8 cellular contexts compared by ENCODE assay signal in the genomic region with DNA sequence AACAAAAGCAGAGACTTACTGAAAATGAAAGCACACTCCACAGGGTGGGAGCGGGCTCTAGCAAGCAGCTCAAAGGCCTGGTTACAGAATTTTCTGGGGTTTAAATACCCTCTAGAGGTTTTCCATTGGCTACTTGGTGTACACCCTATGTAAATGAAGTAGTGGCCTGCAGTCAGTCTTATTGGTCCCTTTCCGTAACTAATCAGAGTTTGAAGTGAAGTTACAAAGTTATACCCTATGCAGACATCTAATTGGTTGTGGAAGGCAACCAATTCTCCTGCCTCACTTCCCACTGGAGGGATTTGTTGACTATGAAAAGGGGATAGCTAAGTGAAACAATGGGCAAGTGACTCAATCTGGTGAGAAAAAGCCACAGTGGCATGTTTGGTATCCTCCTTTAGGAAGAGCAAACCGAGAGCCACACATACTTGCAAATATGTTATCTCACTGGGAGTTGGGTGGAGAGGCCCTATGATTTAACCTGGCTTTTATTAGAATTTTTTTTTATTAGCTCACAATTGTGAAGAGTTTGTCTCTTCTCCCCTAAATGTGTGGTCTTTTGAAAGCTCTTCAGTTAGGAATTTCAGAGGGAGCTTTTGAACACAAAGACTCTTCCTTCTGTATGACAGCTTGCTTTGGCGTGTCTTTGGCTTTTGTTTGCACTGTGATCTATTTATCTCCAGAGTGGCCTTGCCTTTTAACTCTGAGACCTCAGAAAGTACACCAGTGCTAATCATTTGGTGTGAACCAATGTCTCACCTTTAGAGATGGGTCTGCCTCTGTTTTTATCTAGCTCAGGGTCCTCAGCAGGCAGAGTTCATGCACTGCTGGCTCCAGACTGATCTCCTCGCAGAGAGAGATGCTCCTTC.
DNase-seq lines count a peak whose midpoint lies in the region; ATAC-seq, FAIRE-seq and TF ChIP-seq lines count a peak whose summit lies in the region.

No MANE protein-coding gene starts in this region.

- in situ Hi-C loops in gastrocnemius medialis (cut with MboI; ENCODE audit: low sequenced_read_pairs in 4 of 4) = no loop called here

- ATAC-seq in RWPE2 (ENCODE audit: low read depth) (peak; percentile 84), gastrocnemius medialis (no peak), HG03378 (IDR thresholded peaks at IDR 0.05; ENCODE audit: unreplicated experiment) (no peak), GM21717 (IDR thresholded peaks at IDR 0.05; ENCODE audit: unreplicated experiment) (no peak)

- H3K4me3 ChIP-seq in RWPE2 (ENCODE audit: severe bottlenecking) = no peak overlapping the region
- H3K4me3 ChIP-seq in gastrocnemius medialis = peak overlapping the region in 2 of 4 donors; percentile 20 to 21
- no peak overlapping the region for H3K4me3 ChIP-seq in kidney (ENCODE audit: low read length in 2 of 2)

- H3K9me3 ChIP-seq in RWPE2 (ENCODE audit: severe bottlenecking) (no peaks in the 10 kb centered on the region), gastrocnemius medialis (no peaks in the 10 kb centered on the region), kidney (ENCODE audit: control insufficient read depth in 1 of 2, low read length in 2 of 2) (no peaks in the 10 kb centered on the region)

- H3K27me3 Mint-ChIP-seq in immature natural killer cell (ENCODE audit: low read depth in 3 of 3) = no peaks in the 10 kb centered on the region

- intact Hi-C loops in gastrocnemius medialis (cut with DNase I; ENCODE audit: low total_unique reads) = no loop called here
- intact Hi-C loops in kidney (cut with DNase I) = no loop called here

- peaks cover 84% of the 10 kb centered on the region for H3K4me1 ChIP-seq in RWPE2 (ENCODE audit: insufficient read depth, poor library complexity, severe bottlenecking)
- H3K4me1 ChIP-seq in gastrocnemius medialis = peaks cover 67 to 89% of the 10 kb centered on the region in 2 donors
- peaks cover 5 to 14% of the 10 kb centered on the region in 2 donors for H3K4me1 ChIP-seq in kidney (ENCODE audit: control insufficient read depth in 1 of 2, insufficient read depth in 1 of 2, low read depth in 1 of 2, low read length in 2 of 2)

- H3K36me3 ChIP-seq in RWPE2 (ENCODE audit: low read depth) (no peaks in the 10 kb centered on the region), gastrocnemius medialis (no peaks in the 10 kb centered on the region), kidney (ENCODE audit: control insufficient read depth in 1 of 2, insufficient read depth in 2 of 2, low read length in 2 of 2) (no peaks in the 10 kb centered on the region)

- H3K27ac ChIP-seq in RWPE2 (ENCODE audit: poor library complexity, severe bottlenecking) (peak overlapping the region; percentile 69), gastrocnemius medialis (peak overlapping the region; percentile 23 to 65 (median 46)), kidney (ENCODE audit: low read depth in 2 of 2, low read length in 2 of 2) (peak overlapping the region in 1 of 2 donors; percentile 33)

- peaks cover 68 to 92% of the 10 kb centered on the region in 2 donors for H3K4me1 Mint-ChIP-seq in immature natural killer cell

- H3K27me3 ChIP-seq in RWPE2 (ENCODE audit: insufficient read depth, poor library complexity, severe bottlenecking) (no peaks in the 10 kb centered on the region), gastrocnemius medialis (no peaks in the 10 kb centered on the region)

- TF ChIP-seq POLR2A in gastrocnemius medialis (IDR thresholded peaks at IDR 0.05) = no peak

- H3K9ac ChIP-seq in kidney (ENCODE audit: low read length in 2 of 2) = no peak overlapping the region

- H3K4me3 Mint-ChIP-seq in immature natural killer cell = no peak overlapping the region

- FAIRE-seq in kidney (lab: Jason Lieb, UNC) = no peak

- DNase-seq in ELR (ENCODE audit: low read depth) (peak; percentile 93), RWPE2 (ENCODE audit: low spot score) (no peak), fibroblast of the conjunctiva (ENCODE audit: low read depth) (peak; percentile 46), gastrocnemius medialis (no peak), immature natural killer cell (no peak), kidney (no peak)

- no peaks in the 10 kb centered on the region for H3K36me3 Mint-ChIP-seq in immature natural killer cell

- peak overlapping the region in 3 of 6 donors; percentile 23 to 60 (median 60) for H3K27ac Mint-ChIP-seq in immature natural killer cell

- TF ChIP-seq CTCF in RWPE2 (IDR thresholded peaks at IDR 0.05; ENCODE audit: poor library complexity, severe bottlenecking) (no peak), gastrocnemius medialis (IDR thresholded peaks at IDR 0.05 in 4 of 5, conservative IDR thresholded peaks at IDR 0.05 in 1 of 5) (no peak), kidney (IDR thresholded peaks at IDR 0.05; ENCODE audit: borderline replicate concordance, extremely low read depth, insufficient read depth) (no peak)

- H3K9me3 Mint-ChIP-seq in immature natural killer cell = no peaks in the 10 kb centered on the region

Comparison
In these comparisons a context has a peak if more than half of its experiments do, and no peak if none do; other contexts are left out.
1. DNase-seq: peak in ELR (single experiment) and fibroblast of the conjunctiva (single experiment); none in RWPE2 (single experiment), gastrocnemius medialis (0 of 2), immature natural killer cell (0 of 3) and kidney (single experiment).